ENCODE assay signal across 16 cellular contexts in genomic region chr2:219578811-219579210, GRCh38. TPM values are rescaled to one million over a fixed set of nuclear protein-coding genes. Genes with fewer than 3 reads are reported as not detected.
DNase-seq lines count a peak whose midpoint lies in the region; ATAC-seq and TF ChIP-seq lines count a peak whose summit lies in the region.
"Had no signal": no experiment of that assay in that cellular context is flagged by ENCODE, and none has a peak within 500 bp of the region (broad histone marks: within the 10 kb centered on the region; RNA-seq: fewer than 3 reads in every experiment).

No MANE protein-coding gene starts in this region.

- peak; percentile 87 for DNase-seq in NOMO-1 treated with DMSO at 0.1 percent for 48 hours (lab: John Stamatoyannopoulos, UW; ENCODE audit: unreplicated experiment)
- peak; percentile 86 for DNase-seq in fibroblast of villous mesenchyme (ENCODE audit: low read depth)
- no peak for DNase-seq in upper lobe of left lung
- no peak for DNase-seq in activated naive CD4-positive, alpha-beta T cell treated with anti-CD3 and anti-CD28 coated beads, Interleukin-2, amount 50 U/mL, for 72 hours (ENCODE audit: low spot score in 2 of 2)
- DNase-seq in RWPE1 (ENCODE audit: low spot score): no peak
- DNase-seq: activated CD4-positive, alpha-beta T cell treated with anti-CD3 and anti-CD28 coated beads, Interleukin-2, amount 50 U/mL, for 4 hours; activated effector memory CD4-positive, alpha-beta T cell treated with anti-CD3 and anti-CD28 coated beads, Interleukin-2, amount 50 U/mL, for 16 hours; central memory CD4-positive, alpha-beta T cell; immature natural killer cell; Karpas-422; naive thymus-derived CD8-positive, alpha-beta T cell; NCI-H2107 had no signal

- no peak for TF ChIP-seq EP300 in upper lobe of left lung (IDR thresholded peaks at IDR 0.05)

- no peak for TF ChIP-seq POLR2A in upper lobe of left lung (IDR thresholded peaks at IDR 0.05)

- no peaks in the 10 kb centered on the region for H3K36me3 Mint-ChIP-seq in activated naive CD4-positive, alpha-beta T cell treated with anti-CD3 and anti-CD28 coated beads, Interleukin-2, amount 50 U/mL, for 72 hours
- H3K36me3 Mint-ChIP-seq: immature natural killer cell; naive thymus-derived CD8-positive, alpha-beta T cell had no signal

- POLR2A ChIA-PET in RWPE1 (lab: Yijun Ruan, JAX; ENCODE audit: low non-redundant PET): no interaction called here

- no peaks in the 10 kb centered on the region for H3K36me3 ChIP-seq in upper lobe of left lung

- H3K9me3 Mint-ChIP-seq in activated naive CD4-positive, alpha-beta T cell treated with anti-CD3 and anti-CD28 coated beads, Interleukin-2, amount 50 U/mL, for 72 hours: no peaks in the 10 kb centered on the region
- H3K9me3 Mint-ChIP-seq: immature natural killer cell; naive thymus-derived CD8-positive, alpha-beta T cell had no signal

- no peak for ATAC-seq in upper lobe of left lung (ENCODE audit: low FRiP score in 2 of 2)
- no peak for ATAC-seq in activated naive CD4-positive, alpha-beta T cell treated with anti-CD3 and anti-CD28 coated beads, Interleukin-2, amount 50 U/mL, for 72 hours
- ATAC-seq: naive thymus-derived CD8-positive, alpha-beta T cell had no signal

- 60 to 66% methylated on average over 4 of the region's 4 CpGs for WGBS in upper lobe of left lung, 2 donors

- TF ChIP-seq CTCF in fibroblast of villous mesenchyme (IDR thresholded peaks at IDR 0.05; ENCODE audit: insufficient read depth, low read depth, low read length) (no peak), upper lobe of left lung (IDR thresholded peaks at IDR 0.05) (no peak), RWPE1 (conservative IDR thresholded peaks at IDR 0.05; ENCODE audit: low read depth) (no peak)

- H3K9me3 ChIP-seq in upper lobe of left lung: no peaks in the 10 kb centered on the region

- H3K4me3 ChIP-seq in fibroblast of villous mesenchyme (ENCODE audit: low read depth, low read length) (no peak overlapping the region), upper lobe of left lung (no peak overlapping the region)

- H3K27me3 ChIP-seq in upper lobe of left lung: no peaks in the 10 kb centered on the region

- H3K4me1 ChIP-seq in upper lobe of left lung: peaks cover 0 to 6% (median 0%) of the 10 kb centered on the region in 4 donors

- H3K27ac ChIP-seq in upper lobe of left lung: peak overlapping the region; percentile 32 to 61 (median 40)
- H3K27ac ChIP-seq in RWPE1: no peak overlapping the region

- no peak overlapping the region for H3K27ac Mint-ChIP-seq in activated naive CD4-positive, alpha-beta T cell treated with anti-CD3 and anti-CD28 coated beads, Interleukin-2, amount 50 U/mL, for 72 hours
- H3K27ac Mint-ChIP-seq: immature natural killer cell; naive thymus-derived CD8-positive, alpha-beta T cell had no signal

- CTCF ChIA-PET in RWPE1 (lab: Yijun Ruan, JAX): no interaction called here

RNA-seq across cellular contexts. Expression of gene INHA, which starts 6.7 kb away (rescaled TPM):
- total RNA-seq in fibroblast of villous mesenchyme (0.43 and 0.64 TPM in 2 replicates), upper lobe of left lung (1 to 10 TPM in 1 of 6 donors, under 1 TPM in 2, not detected in 3; 0.24 to 7.3 (median 0.43) TPM)
- under 1 TPM in 1 of 2 donors, not detected in 1; 0.23 TPM for total RNA-seq in activated naive CD4-positive, alpha-beta T cell treated with anti-CD3 and anti-CD28 coated beads, Interleukin-2, amount 50 U/mL, for 72 hours
- total RNA-seq: naive thymus-derived CD8-positive, alpha-beta T cell; OCI-LY7; skeletal muscle tissue; T-helper 1 cell treated with Interleukin-12 subunit alpha and Interleukin-12 subunit beta and Interleukin-4 antibody, amounts not matched to agents 30 ng/mL and 1 ng/mL, for 36 hours; temporal lobe had no signal

RNA-seq across cellular contexts. Expression of gene OBSL1, which starts 7.5 kb away (rescaled TPM):
- 67.0 and 86.8 TPM in 2 replicates for total RNA-seq in fibroblast of villous mesenchyme
- total RNA-seq in upper lobe of left lung: 100 to 1,000 TPM in 2 of 6 donors, 10 to 100 TPM in 4; 38.2 to 303 (median 67.4) TPM
- total RNA-seq in activated naive CD4-positive, alpha-beta T cell treated with anti-CD3 and anti-CD28 coated beads, Interleukin-2, amount 50 U/mL, for 72 hours: 1 to 10 TPM; 1.9 to 8.9 TPM

RNA-seq across cellular contexts. Expression of gene STK11IP, which starts 18.8 kb away (rescaled TPM):
- 16.4 and 18.7 TPM in 2 replicates for total RNA-seq in fibroblast of villous mesenchyme
- 10 to 100 TPM; 16.0 to 77.5 (median 35.6) TPM for total RNA-seq in upper lobe of left lung
- 10 to 100 TPM; 28.5 to 53.0 TPM for total RNA-seq in activated naive CD4-positive, alpha-beta T cell treated with anti-CD3 and anti-CD28 coated beads, Interleukin-2, amount 50 U/mL, for 72 hours

RNA-seq across cellular contexts. Expression of gene TMEM198, which starts 35.0 kb away (rescaled TPM):
- total RNA-seq in fibroblast of villous mesenchyme (2.6 and 2.9 TPM in 2 replicates), upper lobe of left lung (10 to 100 TPM in 1 of 6 donors, 1 to 10 TPM in 5; 1.9 to 12.6 (median 4.2) TPM)
- 1 to 10 TPM; 1.8 to 6.1 TPM for total RNA-seq in activated naive CD4-positive, alpha-beta T cell treated with anti-CD3 and anti-CD28 coated beads, Interleukin-2, amount 50 U/mL, for 72 hours

RNA-seq across cellular contexts. Expression of gene CHPF, which starts 35.2 kb away (rescaled TPM):
- total RNA-seq in fibroblast of villous mesenchyme (196 and 201 TPM in 2 replicates), upper lobe of left lung (100 to 1,000 TPM in 2 of 6 donors, 10 to 100 TPM in 4; 41.9 to 125 (median 60.2) TPM)
- total RNA-seq in activated naive CD4-positive, alpha-beta T cell treated with anti-CD3 and anti-CD28 coated beads, Interleukin-2, amount 50 U/mL, for 72 hours: 10 to 100 TPM; 13.2 to 16.7 TPM

Comparison
In these comparisons a context has a peak if more than half of its experiments do, and no peak if none do; other contexts are left out.
1. DNase-seq: peak in NOMO-1 treated with DMSO at 0.1 percent for 48 hours (single experiment) and fibroblast of villous mesenchyme (single experiment); none in upper lobe of left lung (0 of 2), activated naive CD4-positive, alpha-beta T cell treated with anti-CD3 and anti-CD28 coated beads, Interleukin-2, amount 50 U/mL, for 72 hours (0 of 2) and RWPE1 (single experiment).